ENCODE assay signal across 14 cellular contexts in genomic region chr11:118219696-118220095, GRCh38. TPM values are rescaled to one million over a fixed set of nuclear protein-coding genes. Genes with fewer than 3 reads are reported as not detected.
A peak's percentile ranks its signal among the peaks of the same experiment; 100 is the strongest.
DNase-seq lines count a peak whose midpoint lies in the region; ATAC-seq, FAIRE-seq and TF ChIP-seq lines count a peak whose summit lies in the region.
"Had no signal": no experiment of that assay in that cellular context is flagged by ENCODE, and none has a peak within 500 bp of the region (broad histone marks: within the 10 kb centered on the region; RNA-seq: fewer than 3 reads in every experiment).

No MANE protein-coding gene starts in this region.

- no peaks in the 10 kb centered on the region for H3K27me3 Mint-ChIP-seq in stimulated activated naive CD8-positive, alpha-beta T cell treated with anti-CD3 and anti-CD28 coated beads, Interleukin-15, Interleukin-2, amounts not matched to agents 100 ng/mL and 50 ng/mL, for 24 hours
- no peaks in the 10 kb centered on the region for H3K27me3 Mint-ChIP-seq in activated CD4-positive, alpha-beta memory T cell treated with anti-CD3 and anti-CD28 coated beads, Interleukin-2, amount 10 ng/mL, durations not matched to agents 7 days and 5 days

- in situ Hi-C loops in HepG2 (cut with HindIII; ENCODE audit: extremely low pct_ligation_motif_present, low pct_unique_long_range_greater_than_20kb) (no loop called here), HAP-1 (cut with MboI; ENCODE audit: low sequenced_read_pairs) (no loop called here)

- H3K27ac Mint-ChIP-seq in stimulated activated naive CD8-positive, alpha-beta T cell treated with anti-CD3 and anti-CD28 coated beads, Interleukin-15, Interleukin-2, amounts not matched to agents 100 ng/mL and 50 ng/mL, for 24 hours, result peak overlapping the region; percentile 99
- H3K27ac Mint-ChIP-seq in activated CD4-positive, alpha-beta memory T cell treated with anti-CD3 and anti-CD28 coated beads, Interleukin-2, amount 10 ng/mL, durations not matched to agents 7 days and 5 days, result peak overlapping the region; percentile 62

- no peak for TF ChIP-seq EP300 in HepG2 (IDR thresholded peaks at IDR 0.05; ENCODE audit: low read depth in 2 of 2, low read length in 2 of 2)
- no peak for TF ChIP-seq EP300 in HepG2 (CRISPR knock-in tag; IDR thresholded peaks at IDR 0.05; ENCODE audit: borderline replicate concordance)

- WGBS in HepG2 (ENCODE audit: low lambda C conversion rate), result 64% methylated on average over 2 of the region's 2 CpGs

- peaks cover 3% of the 10 kb centered on the region for H3K9me3 Mint-ChIP-seq in stimulated activated naive CD8-positive, alpha-beta T cell treated with anti-CD3 and anti-CD28 coated beads, Interleukin-15, Interleukin-2, amounts not matched to agents 100 ng/mL and 50 ng/mL, for 24 hours
- H3K9me3 Mint-ChIP-seq in activated CD4-positive, alpha-beta memory T cell treated with anti-CD3 and anti-CD28 coated beads, Interleukin-2, amount 10 ng/mL, durations not matched to agents 7 days and 5 days, result no peaks in the 10 kb centered on the region

- no peaks in the 10 kb centered on the region for H3K27me3 ChIP-seq in HepG2 (ENCODE audit: control insufficient read depth in 1 of 2, insufficient read depth in 2 of 2, low read length in 2 of 2)
- H3K27me3 ChIP-seq in HAP-1 (ENCODE audit: low read depth), result peaks cover 12% of the 10 kb centered on the region

- no peak for TF ChIP-seq POLR2A in HepG2 (IDR thresholded peaks at IDR 0.05; ENCODE audit: insufficient read depth in 1 of 2, low read depth in 2 of 2, low read length in 2 of 2)
- no peak for TF ChIP-seq POLR2A in GM18505 (IDR thresholded peaks at IDR 0.05; ENCODE audit: borderline replicate concordance, extremely low read depth, insufficient read depth, insufficient read length)

- DNase-seq in stimulated activated naive CD8-positive, alpha-beta T cell treated with anti-CD3 and anti-CD28 coated beads, Interleukin-15, Interleukin-2, amounts not matched to agents 100 U/mL and 50 U/mL, for 24 hours, result no peak
- DNase-seq in activated CD4-positive, alpha-beta memory T cell treated with anti-CD3 and anti-CD28 coated beads, Interleukin-2, amount 10 ng/mL, durations not matched to agents 7 days and 5 days, result no peak
- DNase-seq in HepG2 (ENCODE audit: low spot score), result no peak
- DNase-seq in cerebellar nuclear complex (lab: John Stamatoyannopoulos, UW), result no peak
- no peak for DNase-seq in HAP-1 (ENCODE audit: low spot score in 2 of 2)
- DNase-seq: activated gamma-delta T cell, heart right ventricle, NCI-H2107, NCI-H510A had no signal

- H3K36me3 ChIP-seq in HepG2 (replicated peaks in 1 of 2; ENCODE audit: control insufficient read depth in 1 of 2, insufficient read depth in 2 of 2, low read length in 2 of 2), result no peaks in the 10 kb centered on the region
- H3K36me3 ChIP-seq in HAP-1 (replicated peaks), result no peaks in the 10 kb centered on the region
- H3K36me3 ChIP-seq: heart right ventricle had no signal

- peak overlapping the region; percentile 16 for H2AFZ ChIP-seq in HepG2 (ENCODE audit: low read length)

- H3K4me2 ChIP-seq in HepG2 (ENCODE audit: low read depth, low read length), result no peak overlapping the region

- peaks cover 37% of the 10 kb centered on the region for H3K4me1 ChIP-seq in HepG2 (ENCODE audit: insufficient read depth, low read length)
- H3K4me1 ChIP-seq in HAP-1, result no peaks in the 10 kb centered on the region

- peaks cover 61% of the 10 kb centered on the region for H3K36me3 Mint-ChIP-seq in stimulated activated naive CD8-positive, alpha-beta T cell treated with anti-CD3 and anti-CD28 coated beads, Interleukin-15, Interleukin-2, amounts not matched to agents 100 ng/mL and 50 ng/mL, for 24 hours (ENCODE audit: low read depth)
- peaks cover 25% of the 10 kb centered on the region for H3K36me3 Mint-ChIP-seq in activated CD4-positive, alpha-beta memory T cell treated with anti-CD3 and anti-CD28 coated beads, Interleukin-2, amount 10 ng/mL, durations not matched to agents 7 days and 5 days (ENCODE audit: low read depth)

- H3K27ac ChIP-seq in HepG2 (ENCODE audit: extremely low read length, insufficient read depth, low read length), result no peak overlapping the region
- H3K27ac ChIP-seq: RWPE1 had no signal

- H3K9me3 ChIP-seq in HepG2 (ENCODE audit: low read length) (no peaks in the 10 kb centered on the region), HAP-1 (no peaks in the 10 kb centered on the region)
- H3K9me3 ChIP-seq: heart right ventricle had no signal

- TF ChIP-seq RAD21 in HepG2 (CRISPR knock-in tag; IDR thresholded peaks at IDR 0.05), result no peak

- H3K4me3 ChIP-seq in HepG2 (replicated peaks in 1 of 3; ENCODE audit: insufficient read depth in 1 of 3, low read depth in 2 of 3, low read length in 3 of 3) (no peak overlapping the region), HAP-1 (no peak overlapping the region)

- no peaks in the 10 kb centered on the region for H4K20me1 ChIP-seq in HepG2 (ENCODE audit: insufficient read depth, low read length)

- no peak for FAIRE-seq in HepG2 (lab: Jason Lieb, UNC)
- FAIRE-seq: H1 had no signal

- intact Hi-C loops in HepG2 (cut with micrococcal nuclease; ENCODE audit: unreplicated experiment), result no loop called here

- no peak for ATAC-seq in stimulated activated naive CD8-positive, alpha-beta T cell treated with anti-CD3 and anti-CD28 coated beads, Interleukin-15, Interleukin-2, amounts not matched to agents 100 U/mL and 50 U/mL, for 24 hours
- ATAC-seq in HepG2, result no peak
- no peak for ATAC-seq in GM18505 (IDR thresholded peaks at IDR 0.05; ENCODE audit: unreplicated experiment)

- peak overlapping the region; percentile 89 for H3K4me3 Mint-ChIP-seq in stimulated activated naive CD8-positive, alpha-beta T cell treated with anti-CD3 and anti-CD28 coated beads, Interleukin-15, Interleukin-2, amounts not matched to agents 100 ng/mL and 50 ng/mL, for 24 hours
- H3K4me3 Mint-ChIP-seq in activated CD4-positive, alpha-beta memory T cell treated with anti-CD3 and anti-CD28 coated beads, Interleukin-2, amount 10 ng/mL, durations not matched to agents 7 days and 5 days, result peak overlapping the region; percentile 29

- H3K9ac ChIP-seq in HepG2 (ENCODE audit: insufficient read depth, low read depth, low read length), result peak overlapping the region; percentile 23; the same call in 1 of the 2 replicates

- no peak for TF ChIP-seq CTCF in HepG2 (CRISPR knock-in tag; IDR thresholded peaks at IDR 0.05)

- BruUV-seq in HepG2 (replicated peaks; lab: Mats Ljungman, UMichigan), result no TSS peak

- POLR2A ChIA-PET in activated CD4-positive, alpha-beta memory T cell treated with anti-CD3 and anti-CD28 coated beads, Interleukin-2, amount 10 ng/mL, durations not matched to agents 7 days and 5 days (lab: Charles Lee), result interaction anchor here (1.0 to 15.3 kb wide), 4 partner anchors 9 to 22 kb away, joined by 3 to 249 read pairs (median 8); no protein-coding TSS in a partner anchor
- POLR2A ChIA-PET in HepG2 (lab: Yijun Ruan, JAX), result no interaction called here

- CTCF ChIA-PET in activated CD4-positive, alpha-beta memory T cell treated with anti-CD3 and anti-CD28 coated beads, Interleukin-2, amount 10 ng/mL, durations not matched to agents 7 days and 5 days (lab: Charles Lee), result interaction anchor here (1.1 to 2.3 kb wide), 4 partner anchors 11 to 21 kb away, joined by 3 to 9 read pairs (median 5); no protein-coding TSS in a partner anchor
- CTCF ChIA-PET in HepG2 (lab: Yijun Ruan, JAX; ENCODE audit: low intra/inter-chr PET ratio, low total read pairs), result no interaction called here

- no peaks in the 10 kb centered on the region for H3K79me2 ChIP-seq in HepG2 (ENCODE audit: insufficient read depth, low read length)

- H3K4me1 Mint-ChIP-seq in stimulated activated naive CD8-positive, alpha-beta T cell treated with anti-CD3 and anti-CD28 coated beads, Interleukin-15, Interleukin-2, amounts not matched to agents 100 ng/mL and 50 ng/mL, for 24 hours (ENCODE audit: low read depth), result peaks cover 93% of the 10 kb centered on the region
- H3K4me1 Mint-ChIP-seq in activated CD4-positive, alpha-beta memory T cell treated with anti-CD3 and anti-CD28 coated beads, Interleukin-2, amount 10 ng/mL, durations not matched to agents 7 days and 5 days, result peaks cover 91% of the 10 kb centered on the region

RNA-seq across cellular contexts. Expression of gene JAML, which starts 5.1 kb away (rescaled TPM):
- total RNA-seq in activated CD4-positive, alpha-beta memory T cell treated with anti-CD3 and anti-CD28 coated beads, Interleukin-2, amount 10 ng/mL, durations not matched to agents 7 days and 5 days, result 100 to 1,000 TPM; 102 to 103 TPM
- total RNA-seq in HepG2 (2016; rRNA removed; fragmentation: Illumina TruSeq; extraction: Trizol), result 3.3 and 3.8 TPM in 2 replicates
- 0.71 and 0.97 TPM in 2 replicates for total RNA-seq in HepG2 (2016; cell fraction: cytosol; rRNA removed; fragmentation: Illumina TruSeq; extraction: Trizol; ENCODE audit: low read depth)
- total RNA-seq in HepG2 (2016; cell fraction: insoluble cytoplasmic fraction; rRNA removed; fragmentation: Illumina TruSeq; extraction: Trizol), result 3.7 and 4.6 TPM in 2 replicates
- 1.8 and 1.9 TPM in 2 replicates for total RNA-seq in HepG2 (2016; cell fraction: membrane; rRNA removed; fragmentation: Illumina TruSeq; extraction: Trizol)
- 3.5 and 4.0 TPM in 2 replicates for total RNA-seq in HepG2 (2016; cell fraction: nucleus; rRNA removed; fragmentation: Illumina TruSeq; extraction: Trizol)
- polyA plus RNA-seq in HepG2 (2011; rRNA removed), result 2.0 and 2.8 TPM in 2 replicates
- 0.91 and 1.1 TPM in 2 replicates for polyA plus RNA-seq in HepG2 (2011; cell fraction: cytosol; rRNA removed)
- 8.0 and 9.7 TPM in 2 replicates for polyA plus RNA-seq in HepG2 (2011; cell fraction: nucleus; rRNA removed)
- polyA plus RNA-seq in HepG2 (2012), result 9.8 and 22.2 TPM in 2 replicates
- 0.93 and 0.95 TPM in 2 replicates for polyA plus RNA-seq in HepG2 (2016; cell fraction: cytosol; fragmentation: Illumina TruSeq; extraction: Trizol; ENCODE audit: low read depth)
- polyA plus RNA-seq in HepG2 (2016; cell fraction: insoluble cytoplasmic fraction; fragmentation: Illumina TruSeq; extraction: Trizol; ENCODE audit: low read depth), result 2.7 and 4.1 TPM in 2 replicates
- polyA plus RNA-seq in HepG2 (2016; cell fraction: membrane; fragmentation: Illumina TruSeq; extraction: Trizol; ENCODE audit: low read depth), result 1.4 and 1.7 TPM in 2 replicates
- polyA plus RNA-seq in HepG2 (2016; cell fraction: nucleus; fragmentation: Illumina TruSeq; extraction: Trizol; ENCODE audit: insufficient read depth, low read depth), result 5.7 and 5.9 TPM in 2 replicates
- 1.7 TPM in 1 of 2 replicates, not detected in the other for polyA minus RNA-seq in HepG2 (2011; rRNA and poly(A)+ RNA removed; ENCODE audit: low replicate concordance)
- polyA minus RNA-seq in HepG2 (2011; cell fraction: cytosol; rRNA and poly(A)+ RNA removed), result 0.44 and 0.59 TPM in 2 replicates
- 6.0 and 6.1 TPM in 2 replicates for polyA minus RNA-seq in HepG2 (2011; cell fraction: nucleus; rRNA and poly(A)+ RNA removed)

RNA-seq across cellular contexts. Expression of gene MPZL3, which starts 32.5 kb away (rescaled TPM):
- total RNA-seq in activated CD4-positive, alpha-beta memory T cell treated with anti-CD3 and anti-CD28 coated beads, Interleukin-2, amount 10 ng/mL, durations not matched to agents 7 days and 5 days, result 10 to 100 TPM; 34.0 to 34.9 TPM
- total RNA-seq in HepG2 (2016; rRNA removed; fragmentation: Illumina TruSeq; extraction: Trizol), result 6.6 and 9.3 TPM in 2 replicates
- total RNA-seq in HepG2 (2016; cell fraction: cytosol; rRNA removed; fragmentation: Illumina TruSeq; extraction: Trizol; ENCODE audit: low read depth), result 0.51 and 0.88 TPM in 2 replicates
- 6.1 and 9.5 TPM in 2 replicates for total RNA-seq in HepG2 (2016; cell fraction: insoluble cytoplasmic fraction; rRNA removed; fragmentation: Illumina TruSeq; extraction: Trizol)
- 3.0 and 3.4 TPM in 2 replicates for total RNA-seq in HepG2 (2016; cell fraction: membrane; rRNA removed; fragmentation: Illumina TruSeq; extraction: Trizol)
- total RNA-seq in HepG2 (2016; cell fraction: nucleus; rRNA removed; fragmentation: Illumina TruSeq; extraction: Trizol), result 7.4 and 9.6 TPM in 2 replicates
- polyA plus RNA-seq in HepG2 (2011; rRNA removed), result 4.5 and 5.3 TPM in 2 replicates
- polyA plus RNA-seq in HepG2 (2011; cell fraction: cytosol; rRNA removed), result 3.1 and 4.4 TPM in 2 replicates
- polyA plus RNA-seq in HepG2 (2011; cell fraction: nucleus; rRNA removed), result 2.5 TPM in 2 replicates
- 4.4 and 4.5 TPM in 2 replicates for polyA plus RNA-seq in HepG2 (2012)
- polyA plus RNA-seq in HepG2 (2016; cell fraction: cytosol; fragmentation: Illumina TruSeq; extraction: Trizol; ENCODE audit: low read depth), result 0.26 and 0.48 TPM in 2 replicates
- polyA plus RNA-seq in HepG2 (2016; cell fraction: insoluble cytoplasmic fraction; fragmentation: Illumina TruSeq; extraction: Trizol; ENCODE audit: low read depth), result 3.1 and 3.5 TPM in 2 replicates
- 1.2 TPM in 2 replicates for polyA plus RNA-seq in HepG2 (2016; cell fraction: membrane; fragmentation: Illumina TruSeq; extraction: Trizol; ENCODE audit: low read depth)
- polyA plus RNA-seq in HepG2 (2016; cell fraction: nucleus; fragmentation: Illumina TruSeq; extraction: Trizol; ENCODE audit: insufficient read depth, low read depth), result 8.3 and 8.4 TPM in 2 replicates
- 3.3 and 7.7 TPM in 2 replicates for polyA minus RNA-seq in HepG2 (2011; rRNA and poly(A)+ RNA removed; ENCODE audit: low replicate concordance)
- polyA minus RNA-seq in HepG2 (2011; cell fraction: cytosol; rRNA and poly(A)+ RNA removed), result 8.2 and 11.8 TPM in 2 replicates
- 3.5 and 4.4 TPM in 2 replicates for polyA minus RNA-seq in HepG2 (2011; cell fraction: nucleus; rRNA and poly(A)+ RNA removed)

RNA-seq across cellular contexts. Expression of gene SCN2B, which starts 43.3 kb away (rescaled TPM):
- not detected for total RNA-seq in activated CD4-positive, alpha-beta memory T cell treated with anti-CD3 and anti-CD28 coated beads, Interleukin-2, amount 10 ng/mL, durations not matched to agents 7 days and 5 days
- total RNA-seq in HepG2 (2016; rRNA removed; fragmentation: Illumina TruSeq; extraction: Trizol), result 0.02 TPM in 1 of 2 replicates, not detected in the other
- not detected in 2 replicates for total RNA-seq in HepG2 (2016; cell fraction: cytosol; rRNA removed; fragmentation: Illumina TruSeq; extraction: Trizol; ENCODE audit: low read depth)
- 0.02 TPM in 1 of 2 replicates, not detected in the other for total RNA-seq in HepG2 (2016; cell fraction: insoluble cytoplasmic fraction; rRNA removed; fragmentation: Illumina TruSeq; extraction: Trizol)
- total RNA-seq in HepG2 (2016; cell fraction: membrane; rRNA removed; fragmentation: Illumina TruSeq; extraction: Trizol), result not detected in 2 replicates
- not detected in 2 replicates for total RNA-seq in HepG2 (2016; cell fraction: nucleus; rRNA removed; fragmentation: Illumina TruSeq; extraction: Trizol)
- polyA plus RNA-seq in HepG2 (2011; rRNA removed), result 0.01 TPM in 2 replicates
- polyA plus RNA-seq in HepG2 (2011; cell fraction: cytosol; rRNA removed), result 0.01 and 0.03 TPM in 2 replicates
- polyA plus RNA-seq in HepG2 (2011; cell fraction: nucleus; rRNA removed), result 0.02 and 0.03 TPM in 2 replicates
- 0.03 TPM in 1 of 2 replicates, not detected in the other for polyA plus RNA-seq in HepG2 (2012)
- polyA plus RNA-seq in HepG2 (2016; cell fraction: cytosol; fragmentation: Illumina TruSeq; extraction: Trizol; ENCODE audit: low read depth), result not detected in 2 replicates
- polyA plus RNA-seq in HepG2 (2016; cell fraction: insoluble cytoplasmic fraction; fragmentation: Illumina TruSeq; extraction: Trizol; ENCODE audit: low read depth), result 0.03 TPM in 1 of 2 replicates, not detected in the other
- polyA plus RNA-seq in HepG2 (2016; cell fraction: membrane; fragmentation: Illumina TruSeq; extraction: Trizol; ENCODE audit: low read depth), result not detected in 2 replicates
- not detected in 2 replicates for polyA plus RNA-seq in HepG2 (2016; cell fraction: nucleus; fragmentation: Illumina TruSeq; extraction: Trizol; ENCODE audit: insufficient read depth, low read depth)
- polyA minus RNA-seq in HepG2 (2011; rRNA and poly(A)+ RNA removed; ENCODE audit: low replicate concordance), result not detected in 2 replicates
- not detected in 2 replicates for polyA minus RNA-seq in HepG2 (2011; cell fraction: cytosol; rRNA and poly(A)+ RNA removed)
- polyA minus RNA-seq in HepG2 (2011; cell fraction: nucleus; rRNA and poly(A)+ RNA removed), result not detected in 2 replicates
- total RNA-seq: activated CD8-positive, alpha-beta memory T cell treated with anti-CD3 and anti-CD28 coated beads for 36 hours had no signal

RNA-seq across cellular contexts. Expression of gene MPZL2, which starts 44.4 kb away (rescaled TPM):
- total RNA-seq in activated CD4-positive, alpha-beta memory T cell treated with anti-CD3 and anti-CD28 coated beads, Interleukin-2, amount 10 ng/mL, durations not matched to agents 7 days and 5 days, result 1 to 10 TPM; 3.8 to 5.3 TPM
- 16.6 and 27.9 TPM in 2 replicates for total RNA-seq in HepG2 (2016; rRNA removed; fragmentation: Illumina TruSeq; extraction: Trizol)
- total RNA-seq in HepG2 (2016; cell fraction: cytosol; rRNA removed; fragmentation: Illumina TruSeq; extraction: Trizol; ENCODE audit: low read depth), result 2.2 and 2.3 TPM in 2 replicates
- total RNA-seq in HepG2 (2016; cell fraction: insoluble cytoplasmic fraction; rRNA removed; fragmentation: Illumina TruSeq; extraction: Trizol), result 14.3 and 27.1 TPM in 2 replicates
- total RNA-seq in HepG2 (2016; cell fraction: membrane; rRNA removed; fragmentation: Illumina TruSeq; extraction: Trizol), result 4.6 and 5.7 TPM in 2 replicates
- 37.3 and 38.2 TPM in 2 replicates for total RNA-seq in HepG2 (2016; cell fraction: nucleus; rRNA removed; fragmentation: Illumina TruSeq; extraction: Trizol)
- polyA plus RNA-seq in HepG2 (2011; rRNA removed), result 41.0 and 53.7 TPM in 2 replicates
- polyA plus RNA-seq in HepG2 (2011; cell fraction: cytosol; rRNA removed), result 26.1 and 32.3 TPM in 2 replicates
- 33.6 and 34.4 TPM in 2 replicates for polyA plus RNA-seq in HepG2 (2011; cell fraction: nucleus; rRNA removed)
- 19.5 and 32.5 TPM in 2 replicates for polyA plus RNA-seq in HepG2 (2012)
- polyA plus RNA-seq in HepG2 (2016; cell fraction: cytosol; fragmentation: Illumina TruSeq; extraction: Trizol; ENCODE audit: low read depth), result 1.4 and 1.6 TPM in 2 replicates
- 14.0 and 15.4 TPM in 2 replicates for polyA plus RNA-seq in HepG2 (2016; cell fraction: insoluble cytoplasmic fraction; fragmentation: Illumina TruSeq; extraction: Trizol; ENCODE audit: low read depth)
- 2.7 and 3.2 TPM in 2 replicates for polyA plus RNA-seq in HepG2 (2016; cell fraction: membrane; fragmentation: Illumina TruSeq; extraction: Trizol; ENCODE audit: low read depth)
- polyA plus RNA-seq in HepG2 (2016; cell fraction: nucleus; fragmentation: Illumina TruSeq; extraction: Trizol; ENCODE audit: insufficient read depth, low read depth), result 46.0 and 46.2 TPM in 2 replicates
- polyA minus RNA-seq in HepG2 (2011; rRNA and poly(A)+ RNA removed; ENCODE audit: low replicate concordance), result 46.6 and 89.0 TPM in 2 replicates
- 16.1 and 23.3 TPM in 2 replicates for polyA minus RNA-seq in HepG2 (2011; cell fraction: cytosol; rRNA and poly(A)+ RNA removed)
- polyA minus RNA-seq in HepG2 (2011; cell fraction: nucleus; rRNA and poly(A)+ RNA removed), result 32.2 and 41.3 TPM in 2 replicates

Comparison
In these comparisons a context has a peak if more than half of its experiments do, and no peak if none do; other contexts are left out.
1. RNA of gene JAML, which starts 5.1 kb away (total RNA-seq): 102 to 103 TPM in activated CD4-positive, alpha-beta memory T cell treated with anti-CD3 and anti-CD28 coated beads, Interleukin-2, amount 10 ng/mL, durations not matched to agents 7 days and 5 days; 0.71 to 4.6 TPM in HepG2; every median in the first group is over 10 times any median in the second.